15 cellular contexts compared by ENCODE assay signal in genomic region chr17:64180089-64180488, GRCh38. TPM values are rescaled to one million over a fixed set of nuclear protein-coding genes. Genes with fewer than 3 reads are reported as not detected.
DNase-seq lines count a peak whose midpoint lies in the region; ATAC-seq and TF ChIP-seq lines count a peak whose summit lies in the region.
"Had no signal": no experiment of that assay in that cellular context is flagged by ENCODE, and none has a peak within 500 bp of the region (broad histone marks: within the 10 kb centered on the region; RNA-seq: fewer than 3 reads in every experiment).

No MANE protein-coding gene starts in this region.

- intact Hi-C loops in left ventricle myocardium superior (cut with micrococcal nuclease), result no loop called here

- TF ChIP-seq POLR2A in NB4 (IDR thresholded peaks at IDR 0.05; ENCODE audit: extremely low read depth, insufficient read length), result no peak

- no peak for ATAC-seq in GM21529 (IDR thresholded peaks at IDR 0.05; ENCODE audit: unreplicated experiment)
- ATAC-seq in left ventricle myocardium superior, result no peak
- ATAC-seq: Panc1 had no signal

- H3K4me3 ChIP-seq in NB4 (ENCODE audit: low read depth, low read length), result peak overlapping the region; percentile 18
- H3K4me3 ChIP-seq: esophagus muscularis mucosa had no signal

- DNase-seq in AML-193 (lab: John Stamatoyannopoulos, UW) (peak; percentile 84 to 93), NB4 (ENCODE audit: low read depth) (peak; percentile 86), fibroblast of peridontal ligament (ENCODE audit: extremely low read depth) (peak; percentile 19), pulmonary artery endothelial cell (ENCODE audit: low read depth, low spot score) (peak; percentile 57), GM20000 (ENCODE audit: low spot score) (no peak), left ventricle myocardium superior (no peak), HPDE6-E6E7 (ENCODE audit: extremely low spot score) (no peak)
- DNase-seq: activated CD4-positive, alpha-beta T cell treated with anti-CD3 and anti-CD28 coated beads, Interleukin-2, amount 50 U/mL, for 48 hours; activated gamma-delta T cell treated with Interleukin-2 at 50 U/mL for 16 hours; DMS79 treated with DMSO at 0.1 percent for 48 hours; islet precursor cell; NCI-H226 had no signal

- TF ChIP-seq CTCF in NB4 (IDR thresholded peaks at IDR 0.05; ENCODE audit: low read depth, low read length) (no peak), GM20000 (IDR thresholded peaks at IDR 0.05; ENCODE audit: extremely low read depth, missing control alignments) (no peak)

RNA-seq across cellular contexts. Expression of gene ERN1, which starts 50.1 kb away (rescaled TPM):
- total RNA-seq in pulmonary artery endothelial cell (9.9 and 14.1 TPM in 2 replicates), left ventricle myocardium superior (9.0 TPM)

Comparison
In these comparisons a context has a peak if more than half of its experiments do, and no peak if none do; other contexts are left out.
1. DNase-seq: peak in AML-193 (2 of 2), NB4 (single experiment), fibroblast of peridontal ligament (single experiment) and pulmonary artery endothelial cell (single experiment); none in GM20000 (single experiment), left ventricle myocardium superior (single experiment) and HPDE6-E6E7 (single experiment).